ENCODE assay signal across 18 cellular contexts in the genomic region with DNA sequence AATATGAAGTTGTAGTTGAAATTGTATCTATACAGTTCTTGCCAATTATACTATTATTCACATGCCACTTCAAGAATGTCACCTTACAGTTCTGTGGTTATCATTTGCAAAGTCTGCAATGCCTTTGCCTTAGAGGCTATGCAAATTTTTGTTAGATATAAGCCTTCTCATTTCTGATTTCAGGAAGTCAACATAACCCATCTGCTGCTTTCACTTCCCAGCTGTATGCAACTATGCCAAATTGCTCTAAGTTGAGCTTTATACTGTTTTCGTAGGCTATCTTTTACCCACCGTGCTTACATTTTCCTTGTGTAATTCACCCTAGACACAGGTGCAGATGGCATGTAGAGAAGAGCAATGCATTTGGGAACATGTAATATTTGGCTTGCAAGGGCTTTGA.
DNase-seq lines count a peak whose midpoint lies in the region; TF ChIP-seq lines count a peak whose summit lies in the region.
"Had no signal": no experiment of that assay in that cellular context is flagged by ENCODE, and none has a peak within 500 bp of the region (broad histone marks: within the 10 kb centered on the region; RNA-seq: fewer than 3 reads in every experiment).

No MANE protein-coding gene starts in this region.

- no peak overlapping the region for H3K56ac ChIP-seq in mesendoderm (ENCODE audit: low read length)

- no peak overlapping the region for H3K18ac ChIP-seq in mesendoderm (ENCODE audit: low read length)
- H3K18ac ChIP-seq in trophoblast cell (ENCODE audit: low read length), result no peak overlapping the region

- peak overlapping the region; percentile 54 for H2BK120ac ChIP-seq in mesendoderm (ENCODE audit: low read depth, low read length)
- H2BK120ac ChIP-seq in trophoblast cell (ENCODE audit: insufficient read depth, low read length, poor library complexity), result no peak overlapping the region

- BruUV-seq in OCI-LY7 (replicated peaks; lab: Mats Ljungman, UMichigan), result no TSS peak

- intact Hi-C loops in OCI-LY7 (cut with micrococcal nuclease; ENCODE audit: unreplicated experiment) (no loop called here), head of caudate nucleus (cut with DNase I) (no loop called here), esophagus squamous epithelium (cut with DNase I) (no loop called here)

- TF ChIP-seq CTCF in DOHH2 (IDR thresholded peaks at IDR 0.05; ENCODE audit: low read depth, low read length, poor library complexity, severe bottlenecking) (no peak), OCI-LY7 (conservative IDR thresholded peaks at IDR 0.05; ENCODE audit: low read length) (no peak), brain microvascular endothelial cell (IDR thresholded peaks at IDR 0.05; ENCODE audit: low read depth, low read length, missing control alignments) (no peak), esophagus squamous epithelium (IDR thresholded peaks at IDR 0.05) (no peak)

- no peaks in the 10 kb centered on the region for H3K9me3 ChIP-seq in DOHH2 (ENCODE audit: control insufficient read depth, insufficient read depth, low read length)
- H3K9me3 ChIP-seq in OCI-LY7 (ENCODE audit: low read length), result peaks cover 4% of the 10 kb centered on the region; the same call in 1 of the 2 replicates
- no peaks in the 10 kb centered on the region for H3K9me3 ChIP-seq in trophoblast cell (ENCODE audit: insufficient read depth, low read depth, low read length)
- H3K9me3 ChIP-seq in esophagus squamous epithelium, result no peaks in the 10 kb centered on the region
- H3K9me3 ChIP-seq: A549 had no signal

- DNase-seq in NCI-H1694 (lab: John Stamatoyannopoulos, UW) (peak; percentile 13), OCI-LY7 (ENCODE audit: low spot score) (peak; percentile 19), mesendoderm (no peak), head of caudate nucleus (no peak), trophoblast cell (no peak), brain microvascular endothelial cell (no peak), esophagus squamous epithelium (lab: John Stamatoyannopoulos, UW) (no peak)
- DNase-seq: CD4-positive, CD25-positive, alpha-beta regulatory T cell; DMS79 treated with DMSO at 0.1 percent for 48 hours; GDM1; NCI-H1105; NCI-H2029; NCI-H2171 treated with DMSO at 0.1 percent for 48 hours; NCI-H82 had no signal

- no peaks in the 10 kb centered on the region for H3K9me2 ChIP-seq in DOHH2 (replicated peaks; ENCODE audit: control insufficient read depth, low read length)
- H3K9me2 ChIP-seq in OCI-LY7 (ENCODE audit: insufficient read depth, low read length), result no peaks in the 10 kb centered on the region

- H4K5ac ChIP-seq in mesendoderm (ENCODE audit: low read length), result no peak overlapping the region

- in situ Hi-C loops in brain microvascular endothelial cell (cut with HindIII; ENCODE audit: low pct_ligation_motif_present, low sequenced_read_pairs), result no loop called here

- WGBS in mesendoderm (ENCODE audit: extremely low coverage, insufficient coverage, low lambda C conversion rate), result no CpG with 5 or more reads among the region's 2 CpGs
- no CpG with 5 or more reads among the region's 2 CpGs for WGBS in trophoblast cell (ENCODE audit: extremely low coverage, insufficient coverage, insufficient read length)
- 53 to 80% methylated on average over 2 of the region's 2 CpGs for WGBS in esophagus squamous epithelium, 2 donors

- H3K4me2 ChIP-seq in DOHH2 (ENCODE audit: low read length) (peak overlapping the region; percentile 62), OCI-LY7 (ENCODE audit: low read length) (peak overlapping the region; percentile 36; the same call in 1 of the 2 replicates), mesendoderm (ENCODE audit: low read length) (no peak overlapping the region), trophoblast cell (ENCODE audit: low read length) (no peak overlapping the region)
- H3K4me2 ChIP-seq: A549 had no signal

- H4K8ac ChIP-seq in mesendoderm (ENCODE audit: low read depth, low read length) (no peak overlapping the region), trophoblast cell (ENCODE audit: low read depth, low read length) (no peak overlapping the region)

- H4K20me1 ChIP-seq in DOHH2 (ENCODE audit: control insufficient read depth, insufficient read depth, low read depth, low read length), result no peaks in the 10 kb centered on the region
- H4K20me1 ChIP-seq in OCI-LY7 (ENCODE audit: insufficient read depth, low read length), result no peaks in the 10 kb centered on the region

- H4K91ac ChIP-seq in trophoblast cell (ENCODE audit: low read depth, low read length), result no peak overlapping the region

- H3F3A ChIP-seq in DOHH2 (ENCODE audit: control insufficient read depth, insufficient read depth), result peaks cover 4% of the 10 kb centered on the region; the same call in 1 of the 2 replicates

- H2AFZ ChIP-seq in OCI-LY7 (ENCODE audit: low read length) (no peak overlapping the region), trophoblast cell (ENCODE audit: insufficient read depth, low read length, poor library complexity) (no peak overlapping the region)

- no peaks in the 10 kb centered on the region for H3K27me3 ChIP-seq in DOHH2 (ENCODE audit: control insufficient read depth, low read length)
- no peaks in the 10 kb centered on the region for H3K27me3 ChIP-seq in mesendoderm (ENCODE audit: insufficient read depth, low read length, poor library complexity)
- no peaks in the 10 kb centered on the region for H3K27me3 ChIP-seq in trophoblast cell (ENCODE audit: insufficient read depth, low read length)
- no peaks in the 10 kb centered on the region for H3K27me3 ChIP-seq in brain microvascular endothelial cell (replicated peaks)
- H3K27me3 ChIP-seq in esophagus squamous epithelium, result no peaks in the 10 kb centered on the region

- CTCF ChIA-PET in OCI-LY7 (lab: Charles Lee; ENCODE audit: unreplicated experiment), result no interaction called here

- H3K79me1 ChIP-seq in mesendoderm (ENCODE audit: low read length) (no peaks in the 10 kb centered on the region), trophoblast cell (ENCODE audit: low read length) (no peaks in the 10 kb centered on the region)

- no peak overlapping the region for H3K4ac ChIP-seq in mesendoderm (ENCODE audit: low read depth, low read length)
- H3K4ac ChIP-seq in trophoblast cell (ENCODE audit: low read depth, low read length), result no peak overlapping the region

- no peak overlapping the region for H4K12ac ChIP-seq in trophoblast cell (ENCODE audit: low read depth, low read length)

- H3K27ac ChIP-seq in DOHH2 (ENCODE audit: low read depth, low read length) (peak overlapping the region; percentile 62), OCI-LY7 (ENCODE audit: low read depth, low read length, poor library complexity, severe bottlenecking) (no peak overlapping the region), mesendoderm (ENCODE audit: low read depth, low read length) (no peak overlapping the region), trophoblast cell (ENCODE audit: low read depth, low read length) (no peak overlapping the region), brain microvascular endothelial cell (no peak overlapping the region), esophagus squamous epithelium (no peak overlapping the region)
- H3K27ac ChIP-seq: A549, HL-60 had no signal

- peaks cover 33% of the 10 kb centered on the region for H3K4me1 ChIP-seq in DOHH2 (ENCODE audit: control insufficient read depth, low read length)
- H3K4me1 ChIP-seq in OCI-LY7 (ENCODE audit: insufficient read depth, low read length, poor library complexity, severe bottlenecking), result peaks cover 4% of the 10 kb centered on the region
- no peaks in the 10 kb centered on the region for H3K4me1 ChIP-seq in mesendoderm (ENCODE audit: control insufficient read depth, low read depth, low read length)
- no peaks in the 10 kb centered on the region for H3K4me1 ChIP-seq in trophoblast cell (ENCODE audit: control insufficient read depth in 1 of 2, insufficient read depth in 2 of 2, low read length in 2 of 2)
- H3K4me1 ChIP-seq in esophagus squamous epithelium, result no peaks in the 10 kb centered on the region
- H3K4me1 ChIP-seq: A549 had no signal

- H3K14ac ChIP-seq in trophoblast cell (ENCODE audit: low read length), result no peak overlapping the region

- H3K23ac ChIP-seq in mesendoderm (ENCODE audit: low read length) (no peak overlapping the region), trophoblast cell (ENCODE audit: low read length) (no peak overlapping the region)

- H3K79me2 ChIP-seq in DOHH2 (ENCODE audit: control insufficient read depth, low read length) (no peaks in the 10 kb centered on the region), OCI-LY7 (ENCODE audit: insufficient read depth, low read depth, low read length) (no peaks in the 10 kb centered on the region), mesendoderm (ENCODE audit: control insufficient read depth, insufficient read depth, low read length) (no peaks in the 10 kb centered on the region), trophoblast cell (ENCODE audit: control insufficient read depth, insufficient read depth, low read length, poor library complexity) (no peaks in the 10 kb centered on the region)

- H2BK5ac ChIP-seq in mesendoderm (ENCODE audit: low read length) (no peak overlapping the region), trophoblast cell (ENCODE audit: low read depth, low read length, poor library complexity) (no peak overlapping the region)

- H3K4me3 ChIP-seq in DOHH2 (ENCODE audit: low read length) (peak overlapping the region; percentile 35), OCI-LY7 (ENCODE audit: low read depth, low read length, poor library complexity, severe bottlenecking) (no peak overlapping the region), mesendoderm (ENCODE audit: low read length) (no peak overlapping the region), trophoblast cell (ENCODE audit: low read depth, low read length) (no peak overlapping the region), brain microvascular endothelial cell (ENCODE audit: low read depth, low read length) (no peak overlapping the region), esophagus squamous epithelium (no peak overlapping the region)
- H3K4me3 ChIP-seq: A549, K562 had no signal

- POLR2A ChIA-PET in OCI-LY7 (lab: Charles Lee), result interaction anchor here (0.7 to 1.6 kb wide), 4 partner anchors 15 to 40 kb away, joined by 3 to 4 read pairs (median 3); no protein-coding TSS in a partner anchor

- no peak overlapping the region for H2AK5ac ChIP-seq in mesendoderm (ENCODE audit: low read length)
- no peak overlapping the region for H2AK5ac ChIP-seq in trophoblast cell (ENCODE audit: low read length)

- H3K36me3 ChIP-seq in DOHH2 (ENCODE audit: control insufficient read depth, low read length) (no peaks in the 10 kb centered on the region), OCI-LY7 (ENCODE audit: insufficient read depth, low read length) (no peaks in the 10 kb centered on the region), mesendoderm (ENCODE audit: control insufficient read depth, insufficient read depth, low read length) (no peaks in the 10 kb centered on the region), trophoblast cell (ENCODE audit: control insufficient read depth in 1 of 2, insufficient read depth in 2 of 2, low read length in 2 of 2) (no peaks in the 10 kb centered on the region), brain microvascular endothelial cell (replicated peaks) (no peaks in the 10 kb centered on the region), esophagus squamous epithelium (no peaks in the 10 kb centered on the region)

- H2BK12ac ChIP-seq in trophoblast cell (ENCODE audit: low read length), result no peak overlapping the region

- TF ChIP-seq POLR2A in esophagus squamous epithelium (IDR thresholded peaks at IDR 0.05), result no peak

- H2BK15ac ChIP-seq in mesendoderm (replicated peaks; ENCODE audit: low read depth), result no peak overlapping the region

- H3K9ac ChIP-seq in mesendoderm (ENCODE audit: low read length) (no peak overlapping the region), trophoblast cell (ENCODE audit: low read length) (no peak overlapping the region)

Comparison
In these comparisons a context has a peak if more than half of its experiments do, and no peak if none do; other contexts are left out.
1. H3K4me2 ChIP-seq: peak in DOHH2 (single experiment) and OCI-LY7 (single experiment); none in mesendoderm (single experiment) and trophoblast cell (single experiment).
2. DNase-seq: peak in NCI-H1694 (single experiment) and OCI-LY7 (single experiment); none in mesendoderm (single experiment), head of caudate nucleus (0 of 42), trophoblast cell (0 of 2), brain microvascular endothelial cell (single experiment) and esophagus squamous epithelium (single experiment).